Comparison of ENCODE assay signal across 1 cellular context in genomic region chr6:30914854-30915590, GRCh38.
A peak's percentile ranks its signal among the peaks of the same experiment; 100 is the strongest.
TF ChIP-seq lines count a peak whose summit lies in the region.

No MANE protein-coding gene starts in this region.

TF ChIP-seq in K562, 482 proteins besides CTCF, POLR2A, EP300 and RAD21 (continues in another document):
- TF ChIP-seq KLF13 (tag; IDR thresholded peaks at IDR 0.05; ENCODE audit: borderline replicate concordance, low read depth) (0 out of 2 replicates have a peak, but pooled peaks have one; percentile 27), SMARCA4 (IDR thresholded peaks at IDR 0.05) (peak; percentile 37; the same call in 1 of the 2 replicates), RB1 (IDR thresholded peaks at IDR 0.05; ENCODE audit: low read depth) (no peak), MYC (IDR thresholded peaks at IDR 0.05; ENCODE audit: low read depth, low read length) (no peak), MYC (CRISPR knock-in tag; IDR thresholded peaks at IDR 0.05; ENCODE audit: borderline replicate concordance, low read depth) (no peak), THRAP3 (IDR thresholded peaks at IDR 0.05; ENCODE audit: borderline replicate concordance) (0 out of 2 replicates have a peak, but pooled peaks have one; percentile 14), HNRNPUL1 (IDR thresholded peaks at IDR 0.05; ENCODE audit: low read length) (0 out of 2 replicates have a peak, but pooled peaks have one; percentile 5), HOMEZ (CRISPR knock-in tag; IDR thresholded peaks at IDR 0.05) (no peak), HDAC8 (tag; IDR thresholded peaks at IDR 0.05) (0 out of 2 replicates have a peak, but pooled peaks have one; percentile 13), NEUROD1 (IDR thresholded peaks at IDR 0.05; ENCODE audit: borderline replicate concordance, low read depth, low read length, partially characterized antibody) (peak; percentile 20), NFRKB (IDR thresholded peaks at IDR 0.05; ENCODE audit: low read depth) (peak; percentile 72; the same call in 1 of the 2 replicates), PRMT5 (CRISPR knock-in tag; IDR thresholded peaks at IDR 0.05) (no peak), ZNF639 (CRISPR knock-in tag; conservative IDR thresholded peaks at IDR 0.05 in 1 of 2, IDR thresholded peaks at IDR 0.05 in 1 of 2) (0 out of 4 replicates have a peak, but pooled peaks of 1 of the 2 experiments have one; percentile 11), CHD1 (IDR thresholded peaks at IDR 0.05; ENCODE audit: low read length) (peak; percentile 0), TAL1 (IDR thresholded peaks at IDR 0.05) (peak; percentile 52; the same call in 1 of the 2 replicates), NONO (IDR thresholded peaks at IDR 0.05; ENCODE audit: low read depth in 2 of 2, low read length in 1 of 2) (0 out of 4 replicates have a peak, but pooled peaks of 1 of the 2 experiments have one; percentile 31), ZKSCAN3 (CRISPR knock-in tag; IDR thresholded peaks at IDR 0.05) (no peak), CEBPB (tag; IDR thresholded peaks at IDR 0.05) (no peak), CBFA2T2 (conservative IDR thresholded peaks at IDR 0.05) (peak; percentile 49; the same call in 1 of the 2 replicates), RHOXF2B (CRISPR knock-in tag; conservative IDR thresholded peaks at IDR 0.05) (0 out of 2 replicates have a peak, but pooled peaks have one; percentile 47), RFX1 (IDR thresholded peaks at IDR 0.05) (no peak), ARID1B (IDR thresholded peaks at IDR 0.05) (0 out of 2 replicates have a peak, but pooled peaks have one; percentile 55), NR2C1 (IDR thresholded peaks at IDR 0.05) (peak; percentile 81), NR2C1 (tag; IDR thresholded peaks at IDR 0.05) (peak; percentile 73), ELF4 (CRISPR knock-in tag; IDR thresholded peaks at IDR 0.05) (no peak), GABPA (tag; conservative IDR thresholded peaks at IDR 0.05; ENCODE audit: low read depth) (peak; percentile 16; the same call in 1 of the 2 replicates), FOXK2 (conservative IDR thresholded peaks at IDR 0.05 in 1 of 2, IDR thresholded peaks at IDR 0.05 in 1 of 2; ENCODE audit: low read depth in 2 of 2) (no peak), ARID3A (IDR thresholded peaks at IDR 0.05; ENCODE audit: borderline replicate concordance, low read depth, low read length) (0 out of 2 replicates have a peak, but pooled peaks have one; percentile 14), PHB (CRISPR knock-in tag; IDR thresholded peaks at IDR 0.05) (0 out of 2 replicates have a peak, but pooled peaks have one; percentile 38), SPI1 (IDR thresholded peaks at IDR 0.05; ENCODE audit: borderline replicate concordance, low read depth, low read length) (0 out of 2 replicates have a peak, but pooled peaks have one; percentile 2), CCNT2 (IDR thresholded peaks at IDR 0.05; ENCODE audit: borderline replicate concordance, extremely low read depth, insufficient read length, low read depth, low read length) (no peak), CTBP1 (IDR thresholded peaks at IDR 0.05; ENCODE audit: borderline replicate concordance) (no peak), ZSCAN29 (IDR thresholded peaks at IDR 0.05) (0 out of 2 replicates have a peak, but pooled peaks have one; percentile 34), ZBTB7A (IDR thresholded peaks at IDR 0.05; ENCODE audit: borderline replicate concordance, control insufficient read depth, low read depth, low read length) (peak; percentile 58; the same call in 1 of the 2 replicates), ZNF589 (CRISPR knock-in tag; IDR thresholded peaks at IDR 0.05; ENCODE audit: low read depth) (peak; percentile 67; the same call in 1 of the 2 replicates), ESRRA (IDR thresholded peaks at IDR 0.05; ENCODE audit: borderline replicate concordance, low read depth) (peak; percentile 82), ZNF609 (CRISPR knock-in tag; IDR thresholded peaks at IDR 0.05; ENCODE audit: borderline replicate concordance) (0 out of 2 replicates have a peak, but pooled peaks have one; percentile 53), ZC3H11A (IDR thresholded peaks at IDR 0.05; ENCODE audit: low read depth, low read length) (no peak), ZNF140 (CRISPR knock-in tag; IDR thresholded peaks at IDR 0.05) (no peak), IRF1 (CRISPR knock-in tag; IDR thresholded peaks at IDR 0.05; ENCODE audit: borderline replicate concordance) (no peak), NR2C2 (CRISPR knock-in tag; IDR thresholded peaks at IDR 0.05) (0 out of 2 replicates have a peak, but pooled peaks have one; percentile 25), NR2C2 (tag; IDR thresholded peaks at IDR 0.05) (peak; percentile 80), CBFA2T3 (IDR thresholded peaks at IDR 0.05) (peak; percentile 72), HDAC3 (IDR thresholded peaks at IDR 0.05; ENCODE audit: borderline replicate concordance, partially characterized antibody) (no peak), BACH1 (tag; IDR thresholded peaks at IDR 0.05) (no peak), SNRNP70 (optimal IDR thresholded peaks at IDR 0.05; ENCODE audit: low read depth, low read length) (peak; percentile 55), MXI1 (IDR thresholded peaks at IDR 0.05; ENCODE audit: low read depth, low read length) (no peak), SP1 (CRISPR knock-in tag; IDR thresholded peaks at IDR 0.05) (no peak)
- TF ChIP-seq, protein P1, sequence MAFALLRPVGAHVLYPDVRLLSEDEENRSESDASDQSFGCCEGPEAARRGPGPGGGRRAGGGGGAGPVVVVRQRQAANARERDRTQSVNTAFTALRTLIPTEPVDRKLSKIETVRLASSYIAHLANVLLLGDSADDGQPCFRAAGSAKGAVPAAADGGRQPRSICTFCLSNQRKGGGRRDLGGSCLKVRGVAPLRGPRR (CRISPR knock-in tag; IDR thresholded peaks at IDR 0.05): no peak
- TF ChIP-seq, protein P2, sequence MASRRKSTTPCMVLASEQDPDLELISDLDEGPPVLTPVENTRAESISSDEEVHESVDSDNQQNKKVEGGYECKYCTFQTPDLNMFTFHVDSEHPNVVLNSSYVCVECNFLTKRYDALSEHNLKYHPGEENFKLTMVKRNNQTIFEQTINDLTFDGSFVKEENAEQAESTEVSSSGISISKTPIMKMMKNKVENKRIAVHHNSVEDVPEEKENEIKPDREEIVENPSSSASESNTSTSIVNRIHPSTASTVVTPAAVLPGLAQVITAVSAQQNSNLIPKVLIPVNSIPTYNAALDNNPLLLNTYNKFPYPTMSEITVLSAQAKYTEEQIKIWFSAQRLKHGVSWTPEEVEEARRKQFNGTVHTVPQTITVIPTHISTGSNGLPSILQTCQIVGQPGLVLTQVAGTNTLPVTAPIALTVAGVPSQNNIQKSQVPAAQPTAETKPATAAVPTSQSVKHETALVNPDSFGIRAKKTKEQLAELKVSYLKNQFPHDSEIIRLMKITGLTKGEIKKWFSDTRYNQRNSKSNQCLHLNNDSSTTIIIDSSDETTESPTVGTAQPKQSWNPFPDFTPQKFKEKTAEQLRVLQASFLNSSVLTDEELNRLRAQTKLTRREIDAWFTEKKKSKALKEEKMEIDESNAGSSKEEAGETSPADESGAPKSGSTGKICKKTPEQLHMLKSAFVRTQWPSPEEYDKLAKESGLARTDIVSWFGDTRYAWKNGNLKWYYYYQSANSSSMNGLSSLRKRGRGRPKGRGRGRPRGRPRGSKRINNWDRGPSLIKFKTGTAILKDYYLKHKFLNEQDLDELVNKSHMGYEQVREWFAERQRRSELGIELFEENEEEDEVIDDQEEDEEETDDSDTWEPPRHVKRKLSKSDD (conservative IDR thresholded peaks at IDR 0.05; ENCODE audit: low read length): no peak
- TF ChIP-seq, protein P3, sequence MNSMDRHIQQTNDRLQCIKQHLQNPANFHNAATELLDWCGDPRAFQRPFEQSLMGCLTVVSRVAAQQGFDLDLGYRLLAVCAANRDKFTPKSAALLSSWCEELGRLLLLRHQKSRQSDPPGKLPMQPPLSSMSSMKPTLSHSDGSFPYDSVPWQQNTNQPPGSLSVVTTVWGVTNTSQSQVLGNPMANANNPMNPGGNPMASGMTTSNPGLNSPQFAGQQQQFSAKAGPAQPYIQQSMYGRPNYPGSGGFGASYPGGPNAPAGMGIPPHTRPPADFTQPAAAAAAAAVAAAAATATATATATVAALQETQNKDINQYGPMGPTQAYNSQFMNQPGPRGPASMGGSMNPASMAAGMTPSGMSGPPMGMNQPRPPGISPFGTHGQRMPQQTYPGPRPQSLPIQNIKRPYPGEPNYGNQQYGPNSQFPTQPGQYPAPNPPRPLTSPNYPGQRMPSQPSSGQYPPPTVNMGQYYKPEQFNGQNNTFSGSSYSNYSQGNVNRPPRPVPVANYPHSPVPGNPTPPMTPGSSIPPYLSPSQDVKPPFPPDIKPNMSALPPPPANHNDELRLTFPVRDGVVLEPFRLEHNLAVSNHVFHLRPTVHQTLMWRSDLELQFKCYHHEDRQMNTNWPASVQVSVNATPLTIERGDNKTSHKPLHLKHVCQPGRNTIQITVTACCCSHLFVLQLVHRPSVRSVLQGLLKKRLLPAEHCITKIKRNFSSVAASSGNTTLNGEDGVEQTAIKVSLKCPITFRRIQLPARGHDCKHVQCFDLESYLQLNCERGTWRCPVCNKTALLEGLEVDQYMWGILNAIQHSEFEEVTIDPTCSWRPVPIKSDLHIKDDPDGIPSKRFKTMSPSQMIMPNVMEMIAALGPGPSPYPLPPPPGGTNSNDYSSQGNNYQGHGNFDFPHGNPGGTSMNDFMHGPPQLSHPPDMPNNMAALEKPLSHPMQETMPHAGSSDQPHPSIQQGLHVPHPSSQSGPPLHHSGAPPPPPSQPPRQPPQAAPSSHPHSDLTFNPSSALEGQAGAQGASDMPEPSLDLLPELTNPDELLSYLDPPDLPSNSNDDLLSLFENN (IDR thresholded peaks at IDR 0.05; ENCODE audit: low read depth in 2 of 2, low read length in 2 of 2): no peak
